ENCODE assay signal across 19 cellular contexts in the genomic region with DNA sequence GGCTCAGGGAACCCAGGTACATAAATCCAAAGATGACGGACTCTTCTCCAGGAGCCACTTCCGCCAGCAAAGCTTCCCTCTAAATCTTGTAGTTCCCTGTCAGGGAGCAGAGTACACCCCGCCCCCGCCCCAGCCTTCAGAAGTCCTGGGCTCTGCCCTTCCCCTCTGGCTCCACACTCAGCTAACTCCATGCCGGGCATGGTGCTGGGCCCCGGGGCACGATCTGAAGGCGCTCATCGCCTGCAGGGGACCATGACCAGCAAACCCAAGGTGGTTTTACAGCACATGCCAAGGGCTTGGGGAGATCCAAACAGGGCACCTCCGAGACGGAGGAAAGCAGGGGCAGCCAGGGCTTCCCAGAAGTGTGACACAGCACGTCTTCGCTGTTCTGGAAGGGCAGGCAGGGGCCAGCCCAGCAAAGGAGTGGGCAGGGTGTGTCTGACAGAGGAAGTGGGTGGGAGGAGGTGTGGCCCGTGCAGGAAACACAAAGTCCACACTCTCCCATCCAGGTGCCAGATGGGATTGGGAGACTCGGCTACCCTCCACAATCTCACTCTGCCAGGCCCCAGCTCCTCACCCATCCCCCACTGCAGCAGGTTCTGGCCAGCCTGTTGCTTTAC. TPM values are rescaled to one million over a fixed set of nuclear protein-coding genes. Genes with fewer than 3 reads are reported as not detected.
A peak's percentile ranks its signal among the peaks of the same experiment; 100 is the strongest.
DNase-seq lines count a peak whose midpoint lies in the region; ATAC-seq, FAIRE-seq and TF ChIP-seq lines count a peak whose summit lies in the region.
"Had no signal": no experiment of that assay in that cellular context is flagged by ENCODE, and none has a peak within 500 bp of the region (broad histone marks: within the 10 kb centered on the region; RNA-seq: fewer than 3 reads in every experiment).

No MANE protein-coding gene starts in this region.

- no peaks in the 10 kb centered on the region for H3K4me1 Mint-ChIP-seq in neural progenitor cell
- H3K4me1 Mint-ChIP-seq: naive B cell had no signal

- H2AFZ ChIP-seq in neural progenitor cell (replicated peaks): peak overlapping the region; percentile 58

- no peak overlapping the region for H3K9ac ChIP-seq in neural progenitor cell

- H3K79me2 ChIP-seq in neural progenitor cell (ENCODE audit: low read depth): no peaks in the 10 kb centered on the region

- DNase-seq in A172 (ENCODE audit: low spot score): peak; percentile 47
- DNase-seq in MG63: peak; percentile 18
- DNase-seq in esophagus squamous epithelium (lab: John Stamatoyannopoulos, UW): no peak
- DNase-seq in neural progenitor cell (ENCODE audit: low spot score): no peak
- DNase-seq in H54 (ENCODE audit: insufficient read length, low spot score): no peak
- DNase-seq in hippocampal formation (lab: John Stamatoyannopoulos, UW): no peak
- DNase-seq: islet precursor cell; naive B cell; NCI-H510A; retina; stimulated activated CD4-positive, alpha-beta T cell treated with anti-CD3 and anti-CD28 coated beads, Interleukin-4, amount 100 ng/mL, for 4 hours; SW 1271; WERI-Rb-1 had no signal

- H3K4me3 ChIP-seq in MG63 (no peak overlapping the region), esophagus squamous epithelium (peak overlapping the region in 2 of 4 donors; percentile 15 to 16), neural progenitor cell (no peak overlapping the region)
- H3K4me3 ChIP-seq: cardiac muscle cell, vagina had no signal

- H3K36me3 ChIP-seq in MG63 (no peaks in the 10 kb centered on the region), esophagus squamous epithelium (no peaks in the 10 kb centered on the region), neural progenitor cell (no peaks in the 10 kb centered on the region)
- H3K36me3 ChIP-seq: cardiac muscle cell, vagina, WERI-Rb-1 had no signal

- no peaks in the 10 kb centered on the region for H3K36me3 Mint-ChIP-seq in neural progenitor cell
- H3K36me3 Mint-ChIP-seq: naive B cell had no signal

- FAIRE-seq in H54 (lab: Jason Lieb, UNC): no peak
- FAIRE-seq: endometrium had no signal

- no peak overlapping the region for H3K4me3 Mint-ChIP-seq in neural progenitor cell

- no peaks in the 10 kb centered on the region for H4K20me1 ChIP-seq in neural progenitor cell (ENCODE audit: low read depth)

- no peaks in the 10 kb centered on the region for H3F3A ChIP-seq in neural progenitor cell (ENCODE audit: low read depth)

- H3K4me1 ChIP-seq in esophagus squamous epithelium: peaks cover 5 to 44% (median 14%) of the 10 kb centered on the region in 3 donors
- no peaks in the 10 kb centered on the region for H3K4me1 ChIP-seq in neural progenitor cell

- no peak overlapping the region for H3K4me2 ChIP-seq in neural progenitor cell

- no peaks in the 10 kb centered on the region for H3K9me3 Mint-ChIP-seq in neural progenitor cell

- intact Hi-C loops in esophagus squamous epithelium (cut with DNase I): no loop called here

- peak overlapping the region; percentile 73 to 84 (median 76) for H3K27ac ChIP-seq in esophagus squamous epithelium
- H3K27ac ChIP-seq in neural progenitor cell: no peak overlapping the region
- H3K27ac ChIP-seq: cardiac muscle cell, vagina, WERI-Rb-1 had no signal

- H3K9me3 ChIP-seq in MG63: no peaks in the 10 kb centered on the region
- H3K9me3 ChIP-seq in esophagus squamous epithelium: no peaks in the 10 kb centered on the region
- no peaks in the 10 kb centered on the region for H3K9me3 ChIP-seq in neural progenitor cell (ENCODE audit: low read depth)
- H3K9me3 ChIP-seq: vagina had no signal

- H3K27me3 ChIP-seq in MG63 (no peaks in the 10 kb centered on the region), esophagus squamous epithelium (no peaks in the 10 kb centered on the region), neural progenitor cell (no peaks in the 10 kb centered on the region)
- H3K27me3 ChIP-seq: cardiac muscle cell, vagina had no signal

- H3K27me3 Mint-ChIP-seq in neural progenitor cell (ENCODE audit: insufficient read depth, low read depth): peaks cover 10% of the 10 kb centered on the region

- no peak overlapping the region for H3K27ac Mint-ChIP-seq in neural progenitor cell
- H3K27ac Mint-ChIP-seq: naive B cell had no signal

- TF ChIP-seq POLR2A in esophagus squamous epithelium (IDR thresholded peaks at IDR 0.05) (peak in 1 of 4 donors; percentile 25), H54 (IDR thresholded peaks at IDR 0.05; ENCODE audit: low read depth, low read length) (no peak)

- no peak for TF ChIP-seq CTCF in esophagus squamous epithelium (IDR thresholded peaks at IDR 0.05)
- no peak for TF ChIP-seq CTCF in neural progenitor cell (IDR thresholded peaks at IDR 0.05)

- ATAC-seq in HG02885 (IDR thresholded peaks at IDR 0.05; ENCODE audit: poor library complexity, unreplicated experiment) (no peak), HG03520 (IDR thresholded peaks at IDR 0.05; ENCODE audit: unreplicated experiment) (no peak)

- WGBS in esophagus squamous epithelium, 2 donors: 16 to 24% methylated on average over 2 to 8 of the region's 15 CpGs

RNA-seq across cellular contexts. Expression of gene SLC22A2, which starts 41.6 kb away (rescaled TPM):
- total RNA-seq in A172 (2014; rRNA removed; shearing (Covaris generic)): 0.69 and 1.2 TPM in 2 replicates
- total RNA-seq in MG63 (2014; rRNA removed; shearing (Covaris generic); ENCODE audit: low replicate concordance): not detected in 2 replicates
- not detected for total RNA-seq in esophagus squamous epithelium
- not detected in 2 replicates for total RNA-seq in neural progenitor cell (ENCODE audit: low replicate concordance)
- total RNA-seq: cardiac muscle cell, glomerular endothelial cell, vagina had no signal

RNA-seq across cellular contexts. Expression of gene SLC22A3, which starts 48.0 kb away (rescaled TPM):
- 0.10 TPM in 1 of 2 replicates, not detected in the other for total RNA-seq in A172 (2014; rRNA removed; shearing (Covaris generic))
- 0.32 TPM in 1 of 2 replicates, not detected in the other for total RNA-seq in MG63 (2014; rRNA removed; shearing (Covaris generic); ENCODE audit: low replicate concordance)
- total RNA-seq in esophagus squamous epithelium (10 to 100 TPM in 3 of 4 donors, 1 to 10 TPM in 1; 5.5 to 14.2 (median 12.0) TPM), neural progenitor cell (ENCODE audit: low replicate concordance) (0.06 and 0.07 TPM in 2 replicates)

Comparison
In these comparisons a context has a peak if more than half of its experiments do, and no peak if none do; other contexts are left out.
1. DNase-seq: peak in A172 (single experiment) and MG63 (single experiment); none in esophagus squamous epithelium (single experiment), neural progenitor cell (single experiment), H54 (single experiment) and hippocampal formation (0 of 2).